In the genomic region with DNA sequence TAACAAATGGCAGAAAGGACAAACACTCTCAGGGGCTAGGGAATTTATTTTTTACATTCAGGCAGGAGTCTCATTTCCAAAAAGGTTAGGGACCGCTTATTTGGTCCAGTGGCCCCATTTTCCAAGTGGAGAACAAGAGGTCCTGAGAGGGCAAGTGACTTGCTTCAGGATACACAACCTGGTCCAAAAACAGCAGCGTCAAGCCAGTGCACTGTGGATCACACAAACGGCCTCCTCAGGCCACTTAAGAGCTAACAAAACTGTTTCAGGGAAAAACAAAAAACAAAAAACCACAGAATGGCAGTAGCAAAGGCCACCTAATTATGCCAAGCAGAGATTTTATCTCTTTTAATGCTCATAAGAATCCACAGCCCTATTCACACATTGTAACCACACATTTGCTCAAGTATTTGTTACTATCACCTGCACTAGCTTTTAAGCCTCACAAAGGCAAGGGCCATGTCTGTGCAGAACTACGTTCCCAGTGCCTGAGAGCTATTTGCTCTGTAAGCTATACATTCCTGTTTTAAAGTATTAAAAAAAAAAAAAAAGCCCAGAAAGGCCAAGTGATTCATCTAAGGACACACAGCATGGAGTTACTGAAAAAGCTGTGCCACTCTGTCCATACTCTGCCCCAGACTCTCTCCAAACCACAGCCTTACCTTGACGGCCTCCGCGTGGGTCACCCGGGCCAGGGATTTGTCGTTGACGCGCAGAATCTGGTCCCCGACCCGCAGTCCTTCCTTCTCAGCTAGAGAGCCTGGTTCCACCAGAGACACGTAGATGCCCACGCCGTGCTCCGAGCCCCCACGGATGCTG, we compare ENCODE assay signal across 8 cellular contexts. TPM values are rescaled to one million over a fixed set of nuclear protein-coding genes. Genes with fewer than 3 reads are reported as not detected.
DNase-seq lines count a peak whose midpoint lies in the region; ATAC-seq and TF ChIP-seq lines count a peak whose summit lies in the region.

No MANE protein-coding gene starts in this region.

- H3K27ac Mint-ChIP-seq in activated naive CD8-positive, alpha-beta T cell treated with anti-CD3 and anti-CD28 coated beads, Interleukin-2, amount 50 U/mL, for 24 hours: peak overlapping the region; percentile 41

- intact Hi-C loops in lower lobe of right lung (cut with DNase I): no loop called here
- intact Hi-C loops in testis (cut with DNase I; ENCODE audit: low total_unique reads): no loop called here

- H3K9me3 ChIP-seq in lower lobe of right lung: no peaks in the 10 kb centered on the region
- no peaks in the 10 kb centered on the region for H3K9me3 ChIP-seq in testis

- DNase-seq in activated T-cell treated with anti-CD3 and anti-CD28 coated beads, Interleukin-2, amount 50 U/mL, for 4 hours: no peak
- DNase-seq in activated T-cell treated with anti-CD3 and anti-CD28 coated beads, Interleukin-2, amount 50 U/mL, for 1 hour: no peak
- no peak for DNase-seq in activated naive CD8-positive, alpha-beta T cell treated with anti-CD3 and anti-CD28 coated beads, Interleukin-2, amount 50 U/mL, for 24 hours
- DNase-seq in lower lobe of right lung: no peak
- DNase-seq in testis: peak; percentile 46
- DNase-seq in NCI-H510A treated with DMSO at 0.1 percent for 48 hours (lab: John Stamatoyannopoulos, UW): no peak
- DNase-seq in SW 1271 (lab: John Stamatoyannopoulos, UW): no peak
- DNase-seq in cortex of kidney (lab: John Stamatoyannopoulos, UW): no peak

- 31 to 44% methylated on average over 18 of the region's 18 CpGs for WGBS in testis, 2 donors

- TF ChIP-seq CTCF in lower lobe of right lung (IDR thresholded peaks at IDR 0.05) (no peak), testis (IDR thresholded peaks at IDR 0.05) (no peak)

- H3K4me3 Mint-ChIP-seq in activated T-cell treated with anti-CD3 and anti-CD28 coated beads, Interleukin-2, amount 50 U/mL, for 4 hours: peak overlapping the region; percentile 62
- H3K4me3 Mint-ChIP-seq in activated naive CD8-positive, alpha-beta T cell treated with anti-CD3 and anti-CD28 coated beads, Interleukin-2, amount 50 U/mL, for 24 hours: peak overlapping the region; percentile 64

- H3K4me1 ChIP-seq in lower lobe of right lung (peaks cover 20% of the 10 kb centered on the region), testis (no peaks in the 10 kb centered on the region)

- peaks cover 9% of the 10 kb centered on the region for H3K27me3 Mint-ChIP-seq in activated T-cell treated with anti-CD3 and anti-CD28 coated beads, Interleukin-2, amount 50 U/mL, for 4 hours (ENCODE audit: low read depth)
- peaks cover 17% of the 10 kb centered on the region for H3K27me3 Mint-ChIP-seq in activated naive CD8-positive, alpha-beta T cell treated with anti-CD3 and anti-CD28 coated beads, Interleukin-2, amount 50 U/mL, for 24 hours

- no peak for ATAC-seq in activated T-cell treated with anti-CD3 and anti-CD28 coated beads, Interleukin-2, amount 50 U/mL, for 4 hours
- no peak for ATAC-seq in activated naive CD8-positive, alpha-beta T cell treated with anti-CD3 and anti-CD28 coated beads, Interleukin-2, amount 50 U/mL, for 24 hours
- ATAC-seq in lower lobe of right lung: no peak

- H3K4me3 ChIP-seq in lower lobe of right lung (peak overlapping the region; percentile 60), testis (peak overlapping the region; percentile 66 to 81)

- no peaks in the 10 kb centered on the region for H3K9me3 Mint-ChIP-seq in activated T-cell treated with anti-CD3 and anti-CD28 coated beads, Interleukin-2, amount 50 U/mL, for 4 hours
- no peaks in the 10 kb centered on the region for H3K9me3 Mint-ChIP-seq in activated naive CD8-positive, alpha-beta T cell treated with anti-CD3 and anti-CD28 coated beads, Interleukin-2, amount 50 U/mL, for 24 hours

- H3K27me3 ChIP-seq in lower lobe of right lung (ENCODE audit: low read depth) (peaks cover 22% of the 10 kb centered on the region), testis (no peaks in the 10 kb centered on the region)

- TF ChIP-seq POLR2A in testis (IDR thresholded peaks at IDR 0.05): no peak

- H3K4me1 Mint-ChIP-seq in activated T-cell treated with anti-CD3 and anti-CD28 coated beads, Interleukin-2, amount 50 U/mL, for 4 hours (ENCODE audit: low read depth): peaks cover 32% of the 10 kb centered on the region
- H3K4me1 Mint-ChIP-seq in activated naive CD8-positive, alpha-beta T cell treated with anti-CD3 and anti-CD28 coated beads, Interleukin-2, amount 50 U/mL, for 24 hours: peaks cover 36% of the 10 kb centered on the region

- H3K27ac ChIP-seq in lower lobe of right lung: no peak overlapping the region
- peak overlapping the region; percentile 75 to 88 for H3K27ac ChIP-seq in testis

- H3K36me3 ChIP-seq in lower lobe of right lung (no peaks in the 10 kb centered on the region), testis (ENCODE audit: low read depth, missing control alignments) (no peaks in the 10 kb centered on the region)

- H3K36me3 Mint-ChIP-seq in activated T-cell treated with anti-CD3 and anti-CD28 coated beads, Interleukin-2, amount 50 U/mL, for 4 hours (ENCODE audit: insufficient read depth): no peaks in the 10 kb centered on the region
- H3K36me3 Mint-ChIP-seq in activated naive CD8-positive, alpha-beta T cell treated with anti-CD3 and anti-CD28 coated beads, Interleukin-2, amount 50 U/mL, for 24 hours (ENCODE audit: low read depth): no peaks in the 10 kb centered on the region

RNA-seq across cellular contexts. Expression of a gene that starts 1.5 kb away (rescaled TPM):
- 1 to 10 TPM; 2.0 to 5.8 (median 2.2) TPM for total RNA-seq in activated T-cell treated with anti-CD3 and anti-CD28 coated beads, Interleukin-2, amount 50 U/mL, for 4 hours
- total RNA-seq in lower lobe of right lung (6.2 TPM), testis (100 to 1,000 TPM; 181 to 208 TPM)
- polyA plus RNA-seq in testis (ENCODE audit: insufficient read depth, low read depth, low replicate concordance): 70.3 TPM

Comparison
In these comparisons a context has a peak if more than half of its experiments do, and no peak if none do; other contexts are left out.
1. RNA of a gene that starts 1.5 kb away (total RNA-seq): 181 to 208 TPM in testis; 6.2 TPM in lower lobe of right lung (single experiment) and 2.0 to 5.8 TPM in activated T-cell treated with anti-CD3 and anti-CD28 coated beads, Interleukin-2, amount 50 U/mL, for 4 hours; every median in the first group is over 10 times any median in the second.